Comparison of ENCODE assay signal across 9 cellular contexts in the genomic region with DNA sequence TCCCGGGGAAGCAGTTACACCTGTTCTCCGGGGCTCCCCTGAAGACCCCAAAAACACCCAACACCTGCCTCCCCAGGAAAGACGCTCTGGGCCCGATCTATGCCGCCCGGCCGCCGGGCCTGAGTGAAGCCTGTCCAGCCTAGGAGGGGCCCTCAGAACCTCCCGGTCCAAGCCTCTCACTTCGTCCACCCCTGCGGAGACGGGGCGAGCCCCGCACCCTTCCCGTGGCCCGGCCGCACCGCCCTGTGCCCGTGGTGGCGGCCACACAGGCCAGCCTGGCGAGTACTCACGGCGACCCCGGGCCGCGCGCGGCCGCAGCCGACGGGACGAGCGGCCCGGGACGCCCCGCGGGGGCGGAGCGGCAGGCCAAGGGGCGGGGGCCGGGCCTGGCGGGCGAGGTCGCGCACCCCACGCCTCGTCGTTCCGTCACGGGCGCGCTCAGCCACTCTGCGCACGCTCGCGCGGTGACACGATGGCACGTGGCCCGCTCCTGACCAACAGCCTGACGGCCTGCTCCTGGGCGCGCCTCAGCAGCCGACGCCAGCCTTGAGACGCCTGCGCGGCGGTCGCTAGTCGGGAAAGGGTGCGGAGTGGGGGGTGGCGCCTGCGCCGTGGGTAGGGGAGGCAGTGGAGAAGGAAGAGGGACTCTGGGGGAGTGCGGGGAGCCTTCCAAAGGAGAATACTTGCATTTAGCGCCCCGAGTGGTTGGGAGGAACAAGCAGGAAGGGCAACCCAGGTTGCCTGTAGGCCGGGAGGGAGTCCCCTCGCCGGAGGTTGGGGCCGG. TPM values are rescaled to one million over a fixed set of nuclear protein-coding genes. Genes with fewer than 3 reads are reported as not detected.
DNase-seq lines count a peak whose midpoint lies in the region; ATAC-seq, FAIRE-seq and TF ChIP-seq lines count a peak whose summit lies in the region.
"Had no signal": no experiment of that assay in that cellular context is flagged by ENCODE, and none has a peak within 500 bp of the region (broad histone marks: within the 10 kb centered on the region; RNA-seq: fewer than 3 reads in every experiment).

A gene with protein sequence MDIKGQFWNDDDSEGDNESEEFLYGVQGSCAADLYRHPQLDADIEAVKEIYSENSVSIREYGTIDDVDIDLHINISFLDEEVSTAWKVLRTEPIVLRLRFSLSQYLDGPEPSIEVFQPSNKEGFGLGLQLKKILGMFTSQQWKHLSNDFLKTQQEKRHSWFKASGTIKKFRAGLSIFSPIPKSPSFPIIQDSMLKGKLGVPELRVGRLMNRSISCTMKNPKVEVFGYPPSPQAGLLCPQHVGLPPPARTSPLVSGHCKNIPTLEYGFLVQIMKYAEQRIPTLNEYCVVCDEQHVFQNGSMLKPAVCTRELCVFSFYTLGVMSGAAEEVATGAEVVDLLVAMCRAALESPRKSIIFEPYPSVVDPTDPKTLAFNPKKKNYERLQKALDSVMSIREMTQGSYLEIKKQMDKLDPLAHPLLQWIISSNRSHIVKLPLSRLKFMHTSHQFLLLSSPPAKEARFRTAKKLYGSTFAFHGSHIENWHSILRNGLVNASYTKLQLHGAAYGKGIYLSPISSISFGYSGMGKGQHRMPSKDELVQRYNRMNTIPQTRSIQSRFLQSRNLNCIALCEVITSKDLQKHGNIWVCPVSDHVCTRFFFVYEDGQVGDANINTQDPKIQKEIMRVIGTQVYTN (minus strand): TSS at position 342 of the 784 bp plus-strand sequence. CDS start 5,077 bp downstream, outside the sequence.

- peak within 1 kb of the TSS; percentile 78 to 85 for H3K27ac ChIP-seq in kidney (ENCODE audit: low read depth in 2 of 2, low read length in 2 of 2)

- H3K9ac ChIP-seq in kidney (ENCODE audit: low read length in 2 of 2), result peak within 1 kb of the TSS; percentile 85 to 86

- FAIRE-seq in kidney (lab: Jason Lieb, UNC), result no peak
- FAIRE-seq: TTC549 had no signal

- DNase-seq in AG09319 (ENCODE audit: extremely low read depth, low read depth), result peak; percentile 96
- peak; percentile 84 to 96 for DNase-seq in NCI-H446 (lab: John Stamatoyannopoulos, UW)
- peak; percentile 98 for DNase-seq in activated CD4-positive, alpha-beta T cell treated with anti-CD3 and anti-CD28 coated beads for 1 hour
- DNase-seq in cerebellum (ENCODE audit: low spot score), result peak; percentile 98
- DNase-seq in kidney, result peak; percentile 100
- peak; percentile 99 for DNase-seq in stimulated activated CD4-positive, alpha-beta T cell treated with anti-CD3 and anti-CD28 coated beads, Interleukin-15, amount 100 ng/mL, for 24 hours

- intact Hi-C loops in kidney (cut with DNase I), result no loop called here

- peak within 1 kb of the TSS; percentile 78 to 83 for H3K4me3 ChIP-seq in kidney (ENCODE audit: low read length in 2 of 2)

- ATAC-seq in GM19023 (IDR thresholded peaks at IDR 0.05; ENCODE audit: unreplicated experiment) (peak; percentile 96), HG03280 (IDR thresholded peaks at IDR 0.05; ENCODE audit: unreplicated experiment) (peak; percentile 95)

- peaks cover 0 to 11% of the 10 kb centered on the region in 2 donors for H3K4me1 ChIP-seq in kidney (ENCODE audit: control insufficient read depth in 1 of 2, insufficient read depth in 1 of 2, low read depth in 1 of 2, low read length in 2 of 2)

- no peaks in the 10 kb centered on the region for H3K9me3 ChIP-seq in kidney (ENCODE audit: control insufficient read depth in 1 of 2, low read length in 2 of 2)

- peak; percentile 61 for TF ChIP-seq CTCF in AG09319 (IDR thresholded peaks at IDR 0.05; ENCODE audit: low read depth, low read length)
- TF ChIP-seq CTCF in kidney (IDR thresholded peaks at IDR 0.05; ENCODE audit: borderline replicate concordance, extremely low read depth, insufficient read depth), result peak; percentile 60

- H3K36me3 ChIP-seq in kidney (ENCODE audit: control insufficient read depth in 1 of 2, insufficient read depth in 2 of 2, low read length in 2 of 2), result peaks cover 2 to 9% of the 10 kb centered on the region in 2 donors

RNA-seq across cellular contexts. Expression of the gene that starts here (rescaled TPM):
- 68.8 TPM for total RNA-seq in cerebellum
- 69.7 TPM for total RNA-seq in kidney
- polyA plus RNA-seq in kidney (ENCODE audit: insufficient read depth, low read depth, low replicate concordance), result 50.4 TPM

Comparison
In these comparisons a context has a peak if more than half of its experiments do, and no peak if none do; other contexts are left out.
1. Peak in every context shown above with its lines: DNase-seq, ATAC-seq, H3K4me3 ChIP-seq and H3K27ac ChIP-seq.